Comparison of ENCODE assay signal across 8 cellular contexts in genomic region chr19:2269244-2270156, GRCh38. TPM values are rescaled to one million over a fixed set of nuclear protein-coding genes. Genes with fewer than 3 reads are reported as not detected.
A peak's percentile ranks its signal among the peaks of the same experiment; 100 is the strongest.
DNase-seq lines count a peak whose midpoint lies in the region; ATAC-seq and TF ChIP-seq lines count a peak whose summit lies in the region.

No MANE protein-coding gene starts in this region.

- peaks cover 55% of the 10 kb centered on the region for H3K36me3 Mint-ChIP-seq in activated T-helper 17 cell treated with anti-CD3 and anti-CD28 coated beads, Interleukin-2, amount 50 U/mL, for 72 hours (ENCODE audit: low read depth)
- no peaks in the 10 kb centered on the region for H3K36me3 Mint-ChIP-seq in natural killer cell

- H3K27me3 Mint-ChIP-seq in activated T-helper 17 cell treated with anti-CD3 and anti-CD28 coated beads, Interleukin-2, amount 50 U/mL, for 72 hours, result no peaks in the 10 kb centered on the region
- H3K27me3 Mint-ChIP-seq in natural killer cell (ENCODE audit: low read depth in 2 of 2), result no peaks in the 10 kb centered on the region

- intact Hi-C loops in natural killer cell (cut with micrococcal nuclease), result loop anchor here (1.0 to 10.0 kb wide), 2 partner anchors 33 to 55 kb away; partner anchors contain the start of genes LSM7, PLEKHJ1, SF3A2 and SPPL2B

- peaks cover 18% of the 10 kb centered on the region for H3K4me1 Mint-ChIP-seq in activated T-helper 17 cell treated with anti-CD3 and anti-CD28 coated beads, Interleukin-2, amount 50 U/mL, for 72 hours
- peaks cover 20 to 44% of the 10 kb centered on the region in 2 donors for H3K4me1 Mint-ChIP-seq in natural killer cell

- no peaks in the 10 kb centered on the region for H3K9me3 Mint-ChIP-seq in activated T-helper 17 cell treated with anti-CD3 and anti-CD28 coated beads, Interleukin-2, amount 50 U/mL, for 72 hours
- no peaks in the 10 kb centered on the region for H3K9me3 Mint-ChIP-seq in natural killer cell

- DNase-seq in DMS79 (lab: John Stamatoyannopoulos, UW), result peak; percentile 87
- peak; percentile 95 to 96 for DNase-seq in Kasumi-1 (lab: John Stamatoyannopoulos, UW)
- peak; percentile 96 for DNase-seq in RKO (ENCODE audit: low spot score)
- peak; percentile 93 for DNase-seq in fibroblast of mammary gland (ENCODE audit: low read depth)
- peak; percentile 99 for DNase-seq in natural killer cell
- peak; percentile 97 to 99 (median 98) for DNase-seq in stimulated activated naive CD4-positive, alpha-beta T cell (lab: John Stamatoyannopoulos, UW)

- H3K4me3 Mint-ChIP-seq in activated T-helper 17 cell treated with anti-CD3 and anti-CD28 coated beads, Interleukin-2, amount 50 U/mL, for 72 hours, result peak overlapping the region; percentile 91
- H3K4me3 Mint-ChIP-seq in natural killer cell, result peak overlapping the region; percentile 90

- peak overlapping the region; percentile 91 for H3K4me3 ChIP-seq in fibroblast of mammary gland (ENCODE audit: control insufficient read depth, low read depth, low read length)

- peak overlapping the region; percentile 68 for H3K27ac Mint-ChIP-seq in activated T-helper 17 cell treated with anti-CD3 and anti-CD28 coated beads, Interleukin-2, amount 50 U/mL, for 72 hours
- peak overlapping the region; percentile 87 to 97 for H3K27ac Mint-ChIP-seq in natural killer cell

- ATAC-seq in GM21723 (IDR thresholded peaks at IDR 0.05; ENCODE audit: unreplicated experiment) (peak; percentile 37), natural killer cell (peak; percentile 76 to 93 (median 83))
- ATAC-seq in activated T-helper 17 cell treated with anti-CD3 and anti-CD28 coated beads, Interleukin-2, amount 50 U/mL, for 72 hours (replicated peaks), result peak; percentile 87

- no peak for TF ChIP-seq CTCF in fibroblast of mammary gland (conservative IDR thresholded peaks at IDR 0.05; ENCODE audit: control insufficient read depth, insufficient read depth, low read depth, low read length)
- TF ChIP-seq CTCF in natural killer cell (IDR thresholded peaks at IDR 0.05), result no peak

RNA-seq across cellular contexts. Expression of gene PEAK3, which starts 12.5 kb away (rescaled TPM):
- under 1 TPM; 0.09 to 0.32 TPM for total RNA-seq in activated T-helper 17 cell treated with anti-CD3 and anti-CD28 coated beads, Interleukin-2, amount 50 U/mL, for 72 hours
- total RNA-seq in natural killer cell, result 1 to 10 TPM; 5.7 to 9.5 (median 8.4) TPM

RNA-seq across cellular contexts. Expression of gene JSRP1, which starts 13.3 kb away (rescaled TPM):
- total RNA-seq in activated T-helper 17 cell treated with anti-CD3 and anti-CD28 coated beads, Interleukin-2, amount 50 U/mL, for 72 hours, result 1 to 10 TPM in 1 of 2 donors, under 1 TPM in 1; 0.61 to 1.0 TPM
- total RNA-seq in natural killer cell, result 1 to 10 TPM in 1 of 3 donors, under 1 TPM in 1, not detected in 1; 0.82 to 2.0 TPM

RNA-seq across cellular contexts. Expression of gene AMH, which starts 20.4 kb away (rescaled TPM):
- total RNA-seq in activated T-helper 17 cell treated with anti-CD3 and anti-CD28 coated beads, Interleukin-2, amount 50 U/mL, for 72 hours, result 1 to 10 TPM; 2.0 to 6.1 TPM
- total RNA-seq in natural killer cell, result 1 to 10 TPM in 1 of 3 donors, under 1 TPM in 2; 0.55 to 2.1 (median 0.88) TPM

RNA-seq across cellular contexts. Expression of gene SF3A2, which starts 32.9 kb away (rescaled TPM):
- total RNA-seq in activated T-helper 17 cell treated with anti-CD3 and anti-CD28 coated beads, Interleukin-2, amount 50 U/mL, for 72 hours, result 100 to 1,000 TPM in 1 of 2 donors, 10 to 100 TPM in 1; 99.5 to 119 TPM
- total RNA-seq in natural killer cell, result 100 to 1,000 TPM; 143 to 165 (median 147) TPM

RNA-seq across cellular contexts. Expression of gene PLEKHJ1, which starts 33.4 kb away (rescaled TPM):
- total RNA-seq in activated T-helper 17 cell treated with anti-CD3 and anti-CD28 coated beads, Interleukin-2, amount 50 U/mL, for 72 hours, result 10 to 100 TPM; 45.8 to 74.8 TPM
- total RNA-seq in natural killer cell, result 10 to 100 TPM; 36.7 to 45.8 (median 44.7) TPM

Comparison
In these comparisons a context has a peak if more than half of its experiments do, and no peak if none do; other contexts are left out.
1. Peak in every context shown above with its lines: DNase-seq, ATAC-seq and H3K4me3 ChIP-seq.
2. ATAC-seq: peak in every context shown above with its lines; median percentile 87 in activated T-helper 17 cell treated with anti-CD3 and anti-CD28 coated beads, Interleukin-2, amount 50 U/mL, for 72 hours; 83 in natural killer cell; 37 in GM21723.
3. RNA of gene PEAK3, which starts 12.5 kb away (total RNA-seq): 5.7 to 9.5 TPM in natural killer cell; 0.09 to 0.32 TPM in activated T-helper 17 cell treated with anti-CD3 and anti-CD28 coated beads, Interleukin-2, amount 50 U/mL, for 72 hours; every median in the first group is over 4 times any median in the second.